In genomic region chr6:166202321-166202733, GRCh38 we compare ENCODE assay signal across 12 cellular contexts. TPM values are rescaled to one million over a fixed set of nuclear protein-coding genes. Genes with fewer than 3 reads are reported as not detected.
DNase-seq lines count a peak whose midpoint lies in the region; ATAC-seq, FAIRE-seq and TF ChIP-seq lines count a peak whose summit lies in the region.
"Had no signal": no experiment of that assay in that cellular context is flagged by ENCODE, and none has a peak within 500 bp of the region (broad histone marks: within the 10 kb centered on the region; RNA-seq: fewer than 3 reads in every experiment).

No MANE protein-coding gene starts in this region.

- 34% methylated on average over 9 of the region's 9 CpGs for WGBS in HepG2 (ENCODE audit: low lambda C conversion rate)

- no peak overlapping the region for H3K4me2 ChIP-seq in HepG2 (ENCODE audit: low read depth, low read length)

- POLR2A ChIA-PET in HepG2 (lab: Yijun Ruan, JAX), result no interaction called here
- POLR2A ChIA-PET in activated CD8-positive, alpha-beta T cell treated with anti-CD3 and anti-CD28 coated beads for 36 hours (lab: Charles Lee), result no interaction called here

- TF ChIP-seq EP300 in HepG2 (IDR thresholded peaks at IDR 0.05; ENCODE audit: low read depth in 2 of 2, low read length in 2 of 2) (no peak), HepG2 (CRISPR knock-in tag; IDR thresholded peaks at IDR 0.05; ENCODE audit: borderline replicate concordance) (no peak)

- H3K27me3 Mint-ChIP-seq in stimulated activated naive CD8-positive, alpha-beta T cell treated with anti-CD3 and anti-CD28 coated beads, Interleukin-15, Interleukin-2, amounts not matched to agents 100 ng/mL and 50 ng/mL, for 24 hours, result no peaks in the 10 kb centered on the region
- H3K27me3 Mint-ChIP-seq in stimulated activated naive CD8-positive, alpha-beta T cell treated with anti-CD3 and anti-CD28 coated beads, Interleukin-15, amount 100 ng/mL, for 72 hours, result peaks cover 8% of the 10 kb centered on the region
- H3K27me3 Mint-ChIP-seq in activated CD8-positive, alpha-beta T cell treated with anti-CD3 and anti-CD28 coated beads for 36 hours, result peaks cover 2% of the 10 kb centered on the region

- peak overlapping the region; percentile 13 for H3K4me3 Mint-ChIP-seq in stimulated activated naive CD8-positive, alpha-beta T cell treated with anti-CD3 and anti-CD28 coated beads, Interleukin-15, Interleukin-2, amounts not matched to agents 100 ng/mL and 50 ng/mL, for 24 hours
- H3K4me3 Mint-ChIP-seq in stimulated activated naive CD8-positive, alpha-beta T cell treated with anti-CD3 and anti-CD28 coated beads, Interleukin-15, amount 100 ng/mL, for 72 hours, result no peak overlapping the region
- no peak overlapping the region for H3K4me3 Mint-ChIP-seq in activated CD8-positive, alpha-beta T cell treated with anti-CD3 and anti-CD28 coated beads for 36 hours

- H3K27me3 ChIP-seq in HepG2 (ENCODE audit: control insufficient read depth in 1 of 2, insufficient read depth in 2 of 2, low read length in 2 of 2), result peaks cover 4 to 76% of the 10 kb centered on the region in 2 experiments; a peak in 4 of 5 replicates

- no peaks in the 10 kb centered on the region for H3K36me3 Mint-ChIP-seq in stimulated activated naive CD8-positive, alpha-beta T cell treated with anti-CD3 and anti-CD28 coated beads, Interleukin-15, Interleukin-2, amounts not matched to agents 100 ng/mL and 50 ng/mL, for 24 hours (ENCODE audit: low read depth)
- H3K36me3 Mint-ChIP-seq in activated CD8-positive, alpha-beta T cell treated with anti-CD3 and anti-CD28 coated beads for 36 hours (ENCODE audit: low read depth), result no peaks in the 10 kb centered on the region

- no peak for FAIRE-seq in HepG2 (lab: Jason Lieb, UNC)
- FAIRE-seq: urothelium cell line had no signal

- H3K79me2 ChIP-seq in HepG2 (ENCODE audit: insufficient read depth, low read length), result no peaks in the 10 kb centered on the region

- no peaks in the 10 kb centered on the region for H3K36me3 ChIP-seq in HepG2 (replicated peaks in 1 of 2; ENCODE audit: control insufficient read depth in 1 of 2, insufficient read depth in 2 of 2, low read length in 2 of 2)

- no TSS peak for BruUV-seq in HepG2 (replicated peaks; lab: Mats Ljungman, UMichigan)

- peaks cover 36% of the 10 kb centered on the region for H3K4me1 Mint-ChIP-seq in stimulated activated naive CD8-positive, alpha-beta T cell treated with anti-CD3 and anti-CD28 coated beads, Interleukin-15, Interleukin-2, amounts not matched to agents 100 ng/mL and 50 ng/mL, for 24 hours (ENCODE audit: low read depth)
- H3K4me1 Mint-ChIP-seq in stimulated activated naive CD8-positive, alpha-beta T cell treated with anti-CD3 and anti-CD28 coated beads, Interleukin-15, amount 100 ng/mL, for 72 hours, result peaks cover 13% of the 10 kb centered on the region
- peaks cover 14% of the 10 kb centered on the region for H3K4me1 Mint-ChIP-seq in activated CD8-positive, alpha-beta T cell treated with anti-CD3 and anti-CD28 coated beads for 36 hours (ENCODE audit: low read depth)

- no peak for TF ChIP-seq POLR2A in HepG2 (IDR thresholded peaks at IDR 0.05; ENCODE audit: insufficient read depth in 1 of 2, low read depth in 2 of 2, low read length in 2 of 2)

- CTCF ChIA-PET in HepG2 (lab: Yijun Ruan, JAX; ENCODE audit: low intra/inter-chr PET ratio, low total read pairs), result no interaction called here
- CTCF ChIA-PET in activated CD8-positive, alpha-beta T cell treated with anti-CD3 and anti-CD28 coated beads for 36 hours (lab: Charles Lee), result no interaction called here

- no peak for TF ChIP-seq RAD21 in HepG2 (CRISPR knock-in tag; IDR thresholded peaks at IDR 0.05)

- no peak for ATAC-seq in stimulated activated naive CD8-positive, alpha-beta T cell treated with anti-CD3 and anti-CD28 coated beads, Interleukin-15, amount 100 ng/mL, for 72 hours
- peak; percentile 74 for ATAC-seq in HG02943 (IDR thresholded peaks at IDR 0.05; ENCODE audit: low read depth, unreplicated experiment)
- ATAC-seq in HepG2, result no peak
- no peak for ATAC-seq in activated CD8-positive, alpha-beta T cell treated with anti-CD3 and anti-CD28 coated beads for 36 hours
- ATAC-seq: esophagus mucosa had no signal

- H2AFZ ChIP-seq in HepG2 (ENCODE audit: low read length), result no peak overlapping the region

- H3K4me3 ChIP-seq in HepG2 (replicated peaks in 1 of 3; ENCODE audit: insufficient read depth in 1 of 3, low read depth in 2 of 3, low read length in 3 of 3), result no peak overlapping the region

- H3K27ac ChIP-seq in HepG2 (ENCODE audit: extremely low read length, insufficient read depth, low read length), result no peak overlapping the region

- TF ChIP-seq CTCF in HepG2 (CRISPR knock-in tag; IDR thresholded peaks at IDR 0.05), result no peak
- no peak for TF ChIP-seq CTCF in activated CD8-positive, alpha-beta T cell treated with anti-CD3 and anti-CD28 coated beads for 36 hours (IDR thresholded peaks at IDR 0.05)

- no peak for DNase-seq in stimulated activated naive CD8-positive, alpha-beta T cell treated with anti-CD3 and anti-CD28 coated beads, Interleukin-15, amount 100 ng/mL, for 72 hours
- DNase-seq in NOMO-1 treated with DMSO at 0.1 percent for 48 hours (lab: John Stamatoyannopoulos, UW; ENCODE audit: unreplicated experiment) (peak; percentile 19), HepG2 (ENCODE audit: low spot score) (no peak), COLO829 (ENCODE audit: low spot score) (no peak), mucosa of gallbladder (ENCODE audit: low spot score) (no peak)
- DNase-seq in activated CD8-positive, alpha-beta T cell treated with anti-CD3 and anti-CD28 coated beads for 36 hours, result no peak
- DNase-seq: NCI-H187 treated with DMSO at 0.1 percent for 48 hours had no signal

- H3K9me3 Mint-ChIP-seq in stimulated activated naive CD8-positive, alpha-beta T cell treated with anti-CD3 and anti-CD28 coated beads, Interleukin-15, Interleukin-2, amounts not matched to agents 100 ng/mL and 50 ng/mL, for 24 hours, result no peaks in the 10 kb centered on the region
- H3K9me3 Mint-ChIP-seq in stimulated activated naive CD8-positive, alpha-beta T cell treated with anti-CD3 and anti-CD28 coated beads, Interleukin-15, amount 100 ng/mL, for 72 hours, result no peaks in the 10 kb centered on the region
- H3K9me3 Mint-ChIP-seq in activated CD8-positive, alpha-beta T cell treated with anti-CD3 and anti-CD28 coated beads for 36 hours, result no peaks in the 10 kb centered on the region

- H3K27ac Mint-ChIP-seq in stimulated activated naive CD8-positive, alpha-beta T cell treated with anti-CD3 and anti-CD28 coated beads, Interleukin-15, Interleukin-2, amounts not matched to agents 100 ng/mL and 50 ng/mL, for 24 hours, result no peak overlapping the region
- no peak overlapping the region for H3K27ac Mint-ChIP-seq in stimulated activated naive CD8-positive, alpha-beta T cell treated with anti-CD3 and anti-CD28 coated beads, Interleukin-15, amount 100 ng/mL, for 72 hours
- no peak overlapping the region for H3K27ac Mint-ChIP-seq in activated CD8-positive, alpha-beta T cell treated with anti-CD3 and anti-CD28 coated beads for 36 hours

- H3K9ac ChIP-seq in HepG2 (ENCODE audit: insufficient read depth, low read depth, low read length), result no peak overlapping the region

- H4K20me1 ChIP-seq in HepG2 (ENCODE audit: insufficient read depth, low read length), result no peaks in the 10 kb centered on the region

- intact Hi-C loops in HepG2 (cut with micrococcal nuclease; ENCODE audit: unreplicated experiment), result no loop called here
- intact Hi-C loops in activated CD8-positive, alpha-beta T cell treated with anti-CD3 and anti-CD28 coated beads for 36 hours (cut with micrococcal nuclease), result no loop called here

- H3K9me3 ChIP-seq in HepG2 (ENCODE audit: low read length), result no peaks in the 10 kb centered on the region

- H3K4me1 ChIP-seq in HepG2 (ENCODE audit: insufficient read depth, low read length), result no peaks in the 10 kb centered on the region

- in situ Hi-C loops in HepG2 (cut with HindIII; ENCODE audit: extremely low pct_ligation_motif_present, low pct_unique_long_range_greater_than_20kb), result no loop called here

TF ChIP-seq in HepG2, 621 proteins besides CTCF, POLR2A, EP300 and RAD21:
- TF ChIP-seq ZNF33A (CRISPR knock-in tag; IDR thresholded peaks at IDR 0.05; ENCODE audit: borderline replicate concordance) (no peak), ZNF253 (CRISPR knock-in tag; IDR thresholded peaks at IDR 0.05; ENCODE audit: borderline replicate concordance) (no peak), ZNF432 (CRISPR knock-in tag; IDR thresholded peaks at IDR 0.05; ENCODE audit: borderline replicate concordance) (no peak)

RNA-seq across cellular contexts. Expression of gene TBXT, which starts 34.7 kb away (rescaled TPM):
- not detected in 2 replicates for total RNA-seq in HepG2 (2016; rRNA removed; fragmentation: Illumina TruSeq; extraction: Trizol)
- not detected in 2 replicates for total RNA-seq in HepG2 (2016; cell fraction: cytosol; rRNA removed; fragmentation: Illumina TruSeq; extraction: Trizol; ENCODE audit: low read depth)
- total RNA-seq in HepG2 (2016; cell fraction: insoluble cytoplasmic fraction; rRNA removed; fragmentation: Illumina TruSeq; extraction: Trizol), result not detected in 2 replicates
- not detected in 2 replicates for total RNA-seq in HepG2 (2016; cell fraction: membrane; rRNA removed; fragmentation: Illumina TruSeq; extraction: Trizol)
- not detected in 2 replicates for total RNA-seq in HepG2 (2016; cell fraction: nucleus; rRNA removed; fragmentation: Illumina TruSeq; extraction: Trizol)
- polyA plus RNA-seq in HepG2 (2011; rRNA removed), result not detected in 2 replicates
- not detected in 2 replicates for polyA plus RNA-seq in HepG2 (2011; cell fraction: cytosol; rRNA removed)
- not detected in 2 replicates for polyA plus RNA-seq in HepG2 (2011; cell fraction: nucleus; rRNA removed)
- polyA plus RNA-seq in HepG2 (2012), result not detected in 2 replicates
- polyA plus RNA-seq in HepG2 (2016; cell fraction: cytosol; fragmentation: Illumina TruSeq; extraction: Trizol; ENCODE audit: low read depth), result not detected in 2 replicates
- not detected in 2 replicates for polyA plus RNA-seq in HepG2 (2016; cell fraction: insoluble cytoplasmic fraction; fragmentation: Illumina TruSeq; extraction: Trizol; ENCODE audit: low read depth)
- polyA plus RNA-seq in HepG2 (2016; cell fraction: membrane; fragmentation: Illumina TruSeq; extraction: Trizol; ENCODE audit: low read depth), result not detected in 2 replicates
- not detected in 2 replicates for polyA plus RNA-seq in HepG2 (2016; cell fraction: nucleus; fragmentation: Illumina TruSeq; extraction: Trizol; ENCODE audit: insufficient read depth, low read depth)
- polyA minus RNA-seq in HepG2 (2011; rRNA and poly(A)+ RNA removed; ENCODE audit: low replicate concordance), result not detected in 2 replicates
- polyA minus RNA-seq in HepG2 (2011; cell fraction: cytosol; rRNA and poly(A)+ RNA removed), result not detected in 2 replicates
- not detected in 2 replicates for polyA minus RNA-seq in HepG2 (2011; cell fraction: nucleus; rRNA and poly(A)+ RNA removed)
- not detected for total RNA-seq in activated CD8-positive, alpha-beta T cell treated with anti-CD3 and anti-CD28 coated beads for 36 hours
- not detected for total RNA-seq in mucosa of gallbladder
- total RNA-seq: A673, esophagus mucosa had no signal
